8 cellular contexts compared by ENCODE assay signal in the genomic region with DNA sequence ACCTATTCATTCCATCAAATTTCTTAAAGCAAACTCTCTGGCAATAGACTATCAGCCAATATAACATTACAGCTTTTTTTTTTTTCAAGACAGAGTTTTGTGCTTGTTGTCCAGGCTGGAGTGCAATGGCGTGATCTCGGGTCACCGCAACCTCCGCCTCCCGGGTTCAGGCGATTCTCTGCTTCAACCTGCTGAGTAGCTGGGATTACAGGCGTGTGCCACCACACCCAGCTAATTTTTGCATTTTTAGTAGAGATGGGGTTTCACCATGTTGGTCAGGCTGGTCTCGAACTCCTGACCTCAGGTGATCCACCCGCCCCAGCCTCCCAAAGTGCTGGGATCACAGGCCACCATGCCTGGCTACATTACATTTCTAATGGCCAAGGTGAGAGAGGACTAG. TPM values are rescaled to one million over a fixed set of nuclear protein-coding genes. Genes with fewer than 3 reads are reported as not detected.
DNase-seq lines count a peak whose midpoint lies in the region; ATAC-seq and TF ChIP-seq lines count a peak whose summit lies in the region.
"Not testable (repeated sequence)": the region's sequence is repeated elsewhere in the genome, so short reads cannot be mapped to it uniquely, and the experiment has no call there.

No MANE protein-coding gene starts in this region.

- H3K27me3 Mint-ChIP-seq in T-helper 2 cell treated with Interferon-gamma antibody and Interleukin-4, amounts not matched to agents 5 μg/mL and 100 μg/mL, for 36 hours (ENCODE audit: low read depth); activated T-cell treated with anti-CD3 and anti-CD28 coated beads, Interleukin-2, amount 50 U/mL, for 24 hours; activated naive CD8-positive, alpha-beta T cell treated with anti-CD3 and anti-CD28 coated beads for 36 hours; stimulated activated naive CD8-positive, alpha-beta T cell treated with anti-CD3 and anti-CD28 coated beads, Interleukin-15, amount 100 ng/mL, for 72 hours: not testable (repeated sequence)
- peaks cover 4 to 24% (median 6%) of the 10 kb centered on the region in 3 donors for H3K27me3 Mint-ChIP-seq in immature natural killer cell (ENCODE audit: low read depth in 3 of 3)

- not testable (repeated sequence) for DNase-seq in T-helper 2 cell treated with Interferon-gamma antibody and Interleukin-4, amounts not matched to agents 5 μg/mL and 100 μg/mL, for 36 hours (ENCODE audit: low spot score); activated naive CD8-positive, alpha-beta T cell treated with anti-CD3 and anti-CD28 coated beads for 36 hours; immature natural killer cell; stimulated activated naive CD8-positive, alpha-beta T cell treated with anti-CD3 and anti-CD28 coated beads, Interleukin-15, amount 100 ng/mL, for 72 hours
- peak; percentile 47 for DNase-seq in activated T-cell treated with anti-CD3 and anti-CD28 coated beads, Interleukin-2, amount 50 U/mL, for 24 hours

- H3K27me3 ChIP-seq in BLaER1 treated with 17β-estradiol and CSF1 and Interleukin-3, amounts not matched to agents 10 nM and 100 nM; KMS-11 (ENCODE audit: insufficient read depth, low read depth); parathyroid adenoma (ENCODE audit: control insufficient read depth, insufficient read depth, low read length): not testable (repeated sequence)

- not testable (repeated sequence) for H2AFZ ChIP-seq in KMS-11 (ENCODE audit: low read depth); parathyroid adenoma

- ATAC-seq in stimulated activated naive CD8-positive, alpha-beta T cell treated with anti-CD3 and anti-CD28 coated beads, Interleukin-15, amount 100 ng/mL, for 72 hours = not testable (repeated sequence)

- H3K4me2 ChIP-seq in BLaER1 treated with 17β-estradiol and CSF1 and Interleukin-3, amounts not matched to agents 10 nM and 100 nM = peak overlapping the region; percentile 43 to 98 (median 92); a peak in 21 of 22 replicates
- H3K4me2 ChIP-seq in KMS-11 = peak overlapping the region; percentile 99
- H3K4me2 ChIP-seq in parathyroid adenoma (ENCODE audit: low read length) = not testable (repeated sequence)

- peaks cover 89 to 100% (median 95%) of the 10 kb centered on the region in 10 experiments for H3K4me1 ChIP-seq in BLaER1 treated with 17β-estradiol and CSF1 and Interleukin-3, amounts not matched to agents 10 nM and 100 nM
- peaks cover 97% of the 10 kb centered on the region for H3K4me1 ChIP-seq in KMS-11 (ENCODE audit: low read depth, poor library complexity, severe bottlenecking)
- H3K4me1 ChIP-seq in parathyroid adenoma = peaks cover 10% of the 10 kb centered on the region

- peak overlapping the region in 8 of 11 experiments; percentile 3 to 99 (median 96); a peak in 13 of 22 replicates for H3K9ac ChIP-seq in BLaER1 treated with 17β-estradiol and CSF1 and Interleukin-3, amounts not matched to agents 10 nM and 100 nM
- H3K9ac ChIP-seq in KMS-11 = peak overlapping the region; percentile 56; the same call in 1 of the 2 replicates
- H3K9ac ChIP-seq in parathyroid adenoma = not testable (repeated sequence)

- TF ChIP-seq CTCF in KMS-11 (conservative IDR thresholded peaks at IDR 0.05; ENCODE audit: low read depth, low read length); parathyroid adenoma (IDR thresholded peaks at IDR 0.05): not testable (repeated sequence)

- not testable (repeated sequence) for H3K9me3 ChIP-seq in BLaER1 treated with 17β-estradiol and CSF1 and Interleukin-3, amounts not matched to agents 10 nM and 100 nM (replicated peaks in 1 of 11); parathyroid adenoma (ENCODE audit: control insufficient read depth, low read length)

- peaks cover 7 to 77% (median 27%) of the 10 kb centered on the region in 11 experiments; a peak in 19 of 22 replicates for H3K36me3 ChIP-seq in BLaER1 treated with 17β-estradiol and CSF1 and Interleukin-3, amounts not matched to agents 10 nM and 100 nM
- not testable (repeated sequence) for H3K36me3 ChIP-seq in KMS-11 (ENCODE audit: insufficient read depth); parathyroid adenoma (ENCODE audit: control insufficient read depth, insufficient read depth, low read length)

- H3K9me3 Mint-ChIP-seq in T-helper 2 cell treated with Interferon-gamma antibody and Interleukin-4, amounts not matched to agents 5 μg/mL and 100 μg/mL, for 36 hours; activated T-cell treated with anti-CD3 and anti-CD28 coated beads, Interleukin-2, amount 50 U/mL, for 24 hours; activated naive CD8-positive, alpha-beta T cell treated with anti-CD3 and anti-CD28 coated beads for 36 hours; immature natural killer cell; stimulated activated naive CD8-positive, alpha-beta T cell treated with anti-CD3 and anti-CD28 coated beads, Interleukin-15, amount 100 ng/mL, for 72 hours: not testable (repeated sequence)

- H4K20me1 ChIP-seq in BLaER1 treated with 17β-estradiol and CSF1 and Interleukin-3, amounts not matched to agents 10 nM and 100 nM = peaks cover 0 to 23% (median 0%) of the 10 kb centered on the region in 11 experiments; a peak in 2 of 22 replicates
- not testable (repeated sequence) for H4K20me1 ChIP-seq in KMS-11 (ENCODE audit: insufficient read depth)

- H3K4me1 Mint-ChIP-seq in T-helper 2 cell treated with Interferon-gamma antibody and Interleukin-4, amounts not matched to agents 5 μg/mL and 100 μg/mL, for 36 hours (ENCODE audit: low read depth) = peaks cover 84% of the 10 kb centered on the region
- peaks cover 92% of the 10 kb centered on the region for H3K4me1 Mint-ChIP-seq in activated T-cell treated with anti-CD3 and anti-CD28 coated beads, Interleukin-2, amount 50 U/mL, for 24 hours (ENCODE audit: low read depth)
- peaks cover 84% of the 10 kb centered on the region for H3K4me1 Mint-ChIP-seq in activated naive CD8-positive, alpha-beta T cell treated with anti-CD3 and anti-CD28 coated beads for 36 hours
- peaks cover 92 to 95% of the 10 kb centered on the region in 2 donors for H3K4me1 Mint-ChIP-seq in immature natural killer cell
- H3K4me1 Mint-ChIP-seq in stimulated activated naive CD8-positive, alpha-beta T cell treated with anti-CD3 and anti-CD28 coated beads, Interleukin-15, amount 100 ng/mL, for 72 hours = peaks cover 90% of the 10 kb centered on the region

- H3K27ac Mint-ChIP-seq in T-helper 2 cell treated with Interferon-gamma antibody and Interleukin-4, amounts not matched to agents 5 μg/mL and 100 μg/mL, for 36 hours = peak overlapping the region; percentile 96
- peak overlapping the region; percentile 99 for H3K27ac Mint-ChIP-seq in activated T-cell treated with anti-CD3 and anti-CD28 coated beads, Interleukin-2, amount 50 U/mL, for 24 hours
- H3K27ac Mint-ChIP-seq in activated naive CD8-positive, alpha-beta T cell treated with anti-CD3 and anti-CD28 coated beads for 36 hours = peak overlapping the region; percentile 97
- peak overlapping the region; percentile 99 to 100 (median 100) for H3K27ac Mint-ChIP-seq in immature natural killer cell
- peak overlapping the region; percentile 61 to 92 for H3K27ac Mint-ChIP-seq in stimulated activated naive CD8-positive, alpha-beta T cell treated with anti-CD3 and anti-CD28 coated beads, Interleukin-15, amount 100 ng/mL, for 72 hours

- H3K4me3 Mint-ChIP-seq in T-helper 2 cell treated with Interferon-gamma antibody and Interleukin-4, amounts not matched to agents 5 μg/mL and 100 μg/mL, for 36 hours = peak overlapping the region; percentile 62
- H3K4me3 Mint-ChIP-seq in activated T-cell treated with anti-CD3 and anti-CD28 coated beads, Interleukin-2, amount 50 U/mL, for 24 hours = peak overlapping the region; percentile 60
- H3K4me3 Mint-ChIP-seq in activated naive CD8-positive, alpha-beta T cell treated with anti-CD3 and anti-CD28 coated beads for 36 hours = peak overlapping the region; percentile 74
- peak overlapping the region; percentile 59 to 81 (median 79) for H3K4me3 Mint-ChIP-seq in immature natural killer cell
- peak overlapping the region; percentile 56 to 77 for H3K4me3 Mint-ChIP-seq in stimulated activated naive CD8-positive, alpha-beta T cell treated with anti-CD3 and anti-CD28 coated beads, Interleukin-15, amount 100 ng/mL, for 72 hours

- H3K36me3 Mint-ChIP-seq in T-helper 2 cell treated with Interferon-gamma antibody and Interleukin-4, amounts not matched to agents 5 μg/mL and 100 μg/mL, for 36 hours (ENCODE audit: low read depth) = peaks cover 53% of the 10 kb centered on the region
- H3K36me3 Mint-ChIP-seq in activated T-cell treated with anti-CD3 and anti-CD28 coated beads, Interleukin-2, amount 50 U/mL, for 24 hours (ENCODE audit: low read depth) = peaks cover 82% of the 10 kb centered on the region
- peaks cover 52% of the 10 kb centered on the region for H3K36me3 Mint-ChIP-seq in activated naive CD8-positive, alpha-beta T cell treated with anti-CD3 and anti-CD28 coated beads for 36 hours
- H3K36me3 Mint-ChIP-seq in immature natural killer cell = not testable (repeated sequence)

- peaks cover 21% of the 10 kb centered on the region; the same call in 1 of the 2 replicates for H3K79me2 ChIP-seq in KMS-11 (ENCODE audit: insufficient read depth, low read depth)
- not testable (repeated sequence) for H3K79me2 ChIP-seq in parathyroid adenoma

- not testable (repeated sequence) for H3K4me3 ChIP-seq in BLaER1 treated with 17β-estradiol and CSF1 and Interleukin-3, amounts not matched to agents 10 nM and 100 nM; KMS-11 (IDR thresholded peaks at IDR 0.05; ENCODE audit: insufficient read depth, low read depth, low read length); parathyroid adenoma (ENCODE audit: low read depth, low read length)

- H3K27ac ChIP-seq in BLaER1 treated with 17β-estradiol and CSF1 and Interleukin-3, amounts not matched to agents 10 nM and 100 nM = peak overlapping the region in 9 of 11 experiments; percentile 42 to 100 (median 100); a peak in 16 of 22 replicates
- H3K27ac ChIP-seq in KMS-11 (peak overlapping the region; percentile 97), parathyroid adenoma (peak overlapping the region; percentile 45)

RNA-seq across cellular contexts. Expression of a gene that starts 22.8 kb away (rescaled TPM):
- 100 to 1,000 TPM; 197 to 208 TPM for total RNA-seq in activated naive CD8-positive, alpha-beta T cell treated with anti-CD3 and anti-CD28 coated beads for 36 hours
- 100 to 1,000 TPM; 602 to 622 (median 602) TPM for polyA plus RNA-seq in immature natural killer cell

RNA-seq across cellular contexts. Expression of a gene that starts 31.8 kb away (rescaled TPM):
- 1 to 10 TPM; 8.2 to 8.7 TPM for total RNA-seq in activated naive CD8-positive, alpha-beta T cell treated with anti-CD3 and anti-CD28 coated beads for 36 hours
- polyA plus RNA-seq in immature natural killer cell = 10 to 100 TPM; 16.2 to 37.5 (median 30.8) TPM

Comparison
In these comparisons a context has a peak if more than half of its experiments do, and no peak if none do; other contexts are left out.
1. H3K27ac ChIP-seq: peak in every context shown above with its lines; median percentile 100 in BLaER1 treated with 17β-estradiol and CSF1 and Interleukin-3, amounts not matched to agents 10 nM and 100 nM; 97 in KMS-11; 45 in parathyroid adenoma.